In genomic region chr7:33089142-33089541, GRCh38 we compare ENCODE assay signal across 36 cellular contexts.
"Had no signal": no experiment of that assay in that cellular context is flagged by ENCODE, and none has a peak within 500 bp of the region (broad histone marks: within the 10 kb centered on the region; RNA-seq: fewer than 3 reads in every experiment).

No MANE protein-coding gene starts in this region.

- H3K27me3 ChIP-seq: brain microvascular endothelial cell, MG63 had no signal

- H3K36me3 ChIP-seq: brain microvascular endothelial cell had no signal

- DNase-seq: activated CD4-positive, alpha-beta memory T cell treated with anti-CD3 and anti-CD28 coated beads, Interleukin-2, amount 10 ng/mL, durations not matched to agents 7 days and 5 days; activated CD4-positive, alpha-beta T cell treated with anti-CD3 and anti-CD28 coated beads for 1 hour; activated CD4-positive, alpha-beta T cell treated with anti-CD3 and anti-CD28 coated beads for 48 hours; activated CD4-positive, CD25-positive, alpha-beta regulatory T cell; activated CD8-positive, alpha-beta memory T cell treated with anti-CD3 and anti-CD28 coated beads for 24 hours; activated CD8-positive, alpha-beta memory T cell treated with anti-CD3 and anti-CD28 coated beads, Interleukin-2, amount 10 ng/mL, durations not matched to agents 7 days and 5 days; activated CD8-positive, alpha-beta memory T cell treated with anti-CD3 and anti-CD28 coated beads, Interleukin-2, amount 50 U/mL, for 48 hours; activated effector memory CD4-positive, alpha-beta T cell treated with Interleukin-2 at 50 U/mL for 16 hours; activated naive CD4-positive, alpha-beta T cell treated with anti-CD3 and anti-CD28 coated beads, Interleukin-2, amount 10 ng/mL, durations not matched to agents 7 days and 5 days; activated naive CD8-positive, alpha-beta T cell treated with anti-CD3 and anti-CD28 coated beads, Interleukin-2, amount 50 U/mL, for 24 hours; activated T-cell treated with anti-CD3 and anti-CD28 coated beads, Interleukin-2, amount 50 U/mL, for 48 hours; anterior cingulate cortex; brain microvascular endothelial cell; cortex of kidney; Kasumi-1; KG1; MG63; NCI-H1048; NCI-H1105 treated with DMSO at 0.1 percent for 48 hours; NCI-H1436 treated with DMSO at 0.1 percent for 48 hours; NCI-H1694 treated with DMSO at 0.1 percent for 48 hours; NCI-H2029; NCI-H2171; NCI-H510A; NCI-H526; NCI-H748 treated with DMSO at 0.1 percent for 48 hours; NK-92 treated with Interleukin-12 subunit alpha and Interleukin-12 subunit beta, amount 100 ng/mL, for 24 hours; SHP77; SW 1271; T-helper 1 cell; T-helper 2 cell; T-helper 9 cell; WERI-Rb-1 had no signal

- H3K9me3 ChIP-seq: MG63 had no signal

- FAIRE-seq: TTC549 had no signal

- H3K4me3 ChIP-seq: MG63 had no signal

- ATAC-seq: activated CD8-positive, alpha-beta memory T cell treated with anti-CD3 and anti-CD28 coated beads, Interleukin-2, amount 10 ng/mL, durations not matched to agents 7 days and 5 days; activated naive CD8-positive, alpha-beta T cell treated with anti-CD3 and anti-CD28 coated beads, Interleukin-2, amount 50 U/mL, for 24 hours; Panc1; SK-N-SH treated with all-trans-retinoic acid at 6 μM for 48 hours had no signal

- H3K27ac ChIP-seq: brain microvascular endothelial cell, WERI-Rb-1 had no signal
